In genomic region chr4:2486981-2487380, GRCh38 we compare ENCODE assay signal across 1 cellular context.
TF ChIP-seq lines count a peak whose summit lies in the region.

No MANE protein-coding gene starts in this region.

TF ChIP-seq in GM12878, 131 proteins besides CTCF, POLR2A, EP300 and RAD21:
- no peak for TF ChIP-seq NRF1 (conservative IDR thresholded peaks at IDR 0.05; ENCODE audit: low read depth, low read length)
- no peak for TF ChIP-seq MLLT1 (IDR thresholded peaks at IDR 0.05)
- TF ChIP-seq HDAC2 (IDR thresholded peaks at IDR 0.05) = no peak
- TF ChIP-seq, protein P1, sequence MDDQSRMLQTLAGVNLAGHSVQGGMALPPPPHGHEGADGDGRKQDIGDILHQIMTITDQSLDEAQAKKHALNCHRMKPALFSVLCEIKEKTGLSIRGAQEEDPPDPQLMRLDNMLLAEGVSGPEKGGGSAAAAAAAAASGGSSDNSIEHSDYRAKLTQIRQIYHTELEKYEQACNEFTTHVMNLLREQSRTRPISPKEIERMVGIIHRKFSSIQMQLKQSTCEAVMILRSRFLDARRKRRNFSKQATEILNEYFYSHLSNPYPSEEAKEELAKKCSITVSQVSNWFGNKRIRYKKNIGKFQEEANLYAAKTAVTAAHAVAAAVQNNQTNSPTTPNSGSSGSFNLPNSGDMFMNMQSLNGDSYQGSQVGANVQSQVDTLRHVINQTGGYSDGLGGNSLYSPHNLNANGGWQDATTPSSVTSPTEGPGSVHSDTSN (IDR thresholded peaks at IDR 0.05; ENCODE audit: insufficient replicate concordance, low read depth, low read length) = no peak
- TF ChIP-seq TAF1 (IDR thresholded peaks at IDR 0.05; ENCODE audit: borderline replicate concordance, low read depth, low read length) = no peak
- TF ChIP-seq TBL1XR1 (IDR thresholded peaks at IDR 0.05; ENCODE audit: low read depth, low read length) = no peak
- TF ChIP-seq, protein P2, sequence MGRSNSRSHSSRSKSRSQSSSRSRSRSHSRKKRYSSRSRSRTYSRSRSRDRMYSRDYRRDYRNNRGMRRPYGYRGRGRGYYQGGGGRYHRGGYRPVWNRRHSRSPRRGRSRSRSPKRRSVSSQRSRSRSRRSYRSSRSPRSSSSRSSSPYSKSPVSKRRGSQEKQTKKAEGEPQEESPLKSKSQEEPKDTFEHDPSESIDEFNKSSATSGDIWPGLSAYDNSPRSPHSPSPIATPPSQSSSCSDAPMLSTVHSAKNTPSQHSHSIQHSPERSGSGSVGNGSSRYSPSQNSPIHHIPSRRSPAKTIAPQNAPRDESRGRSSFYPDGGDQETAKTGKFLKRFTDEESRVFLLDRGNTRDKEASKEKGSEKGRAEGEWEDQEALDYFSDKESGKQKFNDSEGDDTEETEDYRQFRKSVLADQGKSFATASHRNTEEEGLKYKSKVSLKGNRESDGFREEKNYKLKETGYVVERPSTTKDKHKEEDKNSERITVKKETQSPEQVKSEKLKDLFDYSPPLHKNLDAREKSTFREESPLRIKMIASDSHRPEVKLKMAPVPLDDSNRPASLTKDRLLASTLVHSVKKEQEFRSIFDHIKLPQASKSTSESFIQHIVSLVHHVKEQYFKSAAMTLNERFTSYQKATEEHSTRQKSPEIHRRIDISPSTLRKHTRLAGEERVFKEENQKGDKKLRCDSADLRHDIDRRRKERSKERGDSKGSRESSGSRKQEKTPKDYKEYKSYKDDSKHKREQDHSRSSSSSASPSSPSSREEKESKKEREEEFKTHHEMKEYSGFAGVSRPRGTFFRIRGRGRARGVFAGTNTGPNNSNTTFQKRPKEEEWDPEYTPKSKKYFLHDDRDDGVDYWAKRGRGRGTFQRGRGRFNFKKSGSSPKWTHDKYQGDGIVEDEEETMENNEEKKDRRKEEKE (IDR thresholded peaks at IDR 0.05) = no peak
- TF ChIP-seq ASH2L (IDR thresholded peaks at IDR 0.05; ENCODE audit: borderline replicate concordance, low read depth) = no peak
- no peak for TF ChIP-seq FOS (IDR thresholded peaks at IDR 0.05; ENCODE audit: borderline replicate concordance, extremely low read depth, insufficient read length)
- TF ChIP-seq TARDBP (IDR thresholded peaks at IDR 0.05; ENCODE audit: borderline replicate concordance) = no peak
- no peak for TF ChIP-seq ZNF217 (IDR thresholded peaks at IDR 0.05)
- no peak for TF ChIP-seq CREB1 (IDR thresholded peaks at IDR 0.05; ENCODE audit: low read depth)
- TF ChIP-seq MEF2A (IDR thresholded peaks at IDR 0.05; ENCODE audit: insufficient read depth, low read depth, low read length) = no peak
- TF ChIP-seq RCOR1 (conservative IDR thresholded peaks at IDR 0.05; ENCODE audit: low read depth, low read length) = no peak
- TF ChIP-seq, protein P3, sequence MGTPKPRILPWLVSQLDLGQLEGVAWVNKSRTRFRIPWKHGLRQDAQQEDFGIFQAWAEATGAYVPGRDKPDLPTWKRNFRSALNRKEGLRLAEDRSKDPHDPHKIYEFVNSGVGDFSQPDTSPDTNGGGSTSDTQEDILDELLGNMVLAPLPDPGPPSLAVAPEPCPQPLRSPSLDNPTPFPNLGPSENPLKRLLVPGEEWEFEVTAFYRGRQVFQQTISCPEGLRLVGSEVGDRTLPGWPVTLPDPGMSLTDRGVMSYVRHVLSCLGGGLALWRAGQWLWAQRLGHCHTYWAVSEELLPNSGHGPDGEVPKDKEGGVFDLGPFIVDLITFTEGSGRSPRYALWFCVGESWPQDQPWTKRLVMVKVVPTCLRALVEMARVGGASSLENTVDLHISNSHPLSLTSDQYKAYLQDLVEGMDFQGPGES (IDR thresholded peaks at IDR 0.05) = no peak
- TF ChIP-seq MYC (IDR thresholded peaks at IDR 0.05; ENCODE audit: insufficient read depth, insufficient read length, insufficient replicate concordance, low read length, severe bottlenecking) = no peak
